In the genomic region with DNA sequence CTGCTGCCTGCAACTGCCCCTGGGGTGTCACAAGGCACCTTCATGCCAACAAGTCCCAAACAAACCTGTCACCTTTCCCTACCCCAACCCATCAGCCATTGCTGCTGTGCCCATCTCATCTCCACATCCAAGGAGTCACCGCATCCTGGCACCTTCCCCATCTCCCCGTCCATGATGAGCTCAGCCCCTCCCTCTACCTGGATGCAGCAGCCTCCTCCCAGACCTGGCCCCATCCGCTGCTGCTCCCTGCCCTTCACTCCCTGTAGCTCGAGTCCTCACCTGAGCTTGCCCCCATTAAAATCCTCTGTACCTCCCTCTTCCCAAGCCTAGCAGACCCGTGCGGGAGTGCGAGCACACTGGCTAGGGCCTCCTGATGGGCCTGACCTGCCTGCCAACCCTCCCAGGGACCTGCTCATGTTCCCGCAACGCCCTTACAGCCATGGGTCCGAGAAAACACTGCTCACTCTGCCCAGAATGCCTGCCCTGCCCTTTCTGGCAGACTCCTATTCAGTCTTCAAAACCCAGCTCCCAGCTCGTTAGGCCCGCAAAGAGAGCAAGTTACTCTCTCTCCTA, we compare ENCODE assay signal across 27 cellular contexts.
DNase-seq lines count a peak whose midpoint lies in the region; ATAC-seq, FAIRE-seq and TF ChIP-seq lines count a peak whose summit lies in the region.
"Had no signal": no experiment of that assay in that cellular context is flagged by ENCODE, and none has a peak within 500 bp of the region (broad histone marks: within the 10 kb centered on the region; RNA-seq: fewer than 3 reads in every experiment).

No MANE protein-coding gene starts in this region.

- no peak overlapping the region for H3K4ac ChIP-seq in H1 (replicated peaks; ENCODE audit: insufficient read length, low read depth, low read length)

- no peaks in the 10 kb centered on the region for H3K27me3 ChIP-seq in right atrium auricular region
- H3K27me3 ChIP-seq in H1 (replicated peaks in 1 of 4; ENCODE audit: control insufficient read depth in 3 of 4, extremely low read depth in 1 of 4, insufficient read depth in 3 of 4, low read length in 3 of 4): no peaks in the 10 kb centered on the region
- no peaks in the 10 kb centered on the region for H3K27me3 ChIP-seq in osteoblast (ENCODE audit: insufficient read depth, low read length)
- no peaks in the 10 kb centered on the region for H3K27me3 ChIP-seq in upper lobe of right lung
- H3K27me3 ChIP-seq: ascending aorta, BE2C had no signal

- no peak for TF ChIP-seq EP300 in H1 (IDR thresholded peaks at IDR 0.05; ENCODE audit: borderline replicate concordance in 1 of 2, low read depth in 2 of 2, low read length in 2 of 2)

- no peak for TF ChIP-seq POLR2A in H1 (IDR thresholded peaks at IDR 0.05; ENCODE audit: control extremely low read depth in 1 of 2, low read depth in 2 of 2, low read length in 2 of 2)

- no peaks in the 10 kb centered on the region for H3K36me3 ChIP-seq in right atrium auricular region
- H3K36me3 ChIP-seq in H1 (ENCODE audit: control insufficient read depth in 2 of 4, insufficient read depth in 4 of 4, low read length in 3 of 4): no peaks in the 10 kb centered on the region; a peak in 1 of 8 replicates
- H3K36me3 ChIP-seq in osteoblast (ENCODE audit: insufficient read depth, low read length): peaks cover 36% of the 10 kb centered on the region
- H3K36me3 ChIP-seq in upper lobe of right lung: no peaks in the 10 kb centered on the region
- H3K36me3 ChIP-seq: ascending aorta, BE2C, left lung, thoracic aorta had no signal

- no peaks in the 10 kb centered on the region for H3K23me2 ChIP-seq in H1 (ENCODE audit: low read depth, low read length)

- DNase-seq in right atrium auricular region (ENCODE audit: low spot score) (peak; percentile 34), Right ventricle myocardium inferior (ENCODE audit: missing footprints) (no peak), H1 (ENCODE audit: low read depth in 1 of 2, low spot score in 2 of 2) (no peak), osteoblast (ENCODE audit: insufficient read length, low spot score, missing footprints) (peak; percentile 80), upper lobe of right lung (peak; percentile 38)
- DNase-seq: activated CD4-positive, alpha-beta memory T cell treated with anti-CD3 and anti-CD28 coated beads for 36 hours; activated CD4-positive, alpha-beta T cell treated with anti-CD3 and anti-CD28 coated beads for 1 hour; BE2C; CD8-positive, alpha-beta T cell; cortex of kidney; DMS 273 treated with DMSO at 0.1 percent for 48 hours; effector memory CD4-positive, alpha-beta T cell; immature natural killer cell; Kasumi-1; NCI-H1417; NCI-H2029 treated with DMSO at 0.1 percent for 48 hours; NCI-H524 treated with DMSO at 0.1 percent for 48 hours; PC-3; psoas muscle; SHP77 had no signal

- 87% methylated on average over 12 of the region's 12 CpGs; no CpG with 5 or more reads in 1 of the 2 experiments for whole genome bisulfite sequencing in H1 (ENCODE audit: extremely low coverage in 1 of 2, insufficient coverage in 1 of 2, insufficient read length in 1 of 2, insufficient replicate concordance in 2 of 2, low coverage in 1 of 2, low lambda C conversion rate in 2 of 2, missing lambda C conversion rate in 1 of 2), 2 experiments

- ATAC-seq in Right ventricle myocardium inferior (no peak), upper lobe of right lung (no peak), GM18867 (IDR thresholded peaks at IDR 0.05; ENCODE audit: unreplicated experiment) (no peak), GM19455 (IDR thresholded peaks at IDR 0.05; ENCODE audit: unreplicated experiment) (no peak)
- ATAC-seq: CD8-positive, alpha-beta T cell; GM12878; left lung; PC-3; psoas muscle; stimulated activated effector memory CD8-positive, alpha-beta T cell treated with anti-CD3 and anti-CD28 coated beads, Interleukin-12 subunit alpha, Interleukin-12 subunit beta, amount 100 ng/mL, for 72 hours had no signal

- no peaks in the 10 kb centered on the region for H3K79me1 ChIP-seq in H1 (ENCODE audit: low read depth, low read length)

- no peak overlapping the region for H2AK5ac ChIP-seq in H1 (ENCODE audit: low read depth, low read length)

- no peak overlapping the region for H4K8ac ChIP-seq in H1 (ENCODE audit: extremely low read depth, insufficient read depth, low read length)

- H4K91ac ChIP-seq in H1 (replicated peaks; ENCODE audit: insufficient read length, low read length): no peak overlapping the region

- no peak overlapping the region for H3K23ac ChIP-seq in H1 (ENCODE audit: insufficient read length)

- H2BK120ac ChIP-seq in H1 (replicated peaks; ENCODE audit: low read depth, low read length): no peak overlapping the region

- no peak overlapping the region for H3K14ac ChIP-seq in H1 (ENCODE audit: insufficient read length)

- H2AFZ ChIP-seq in H1 (ENCODE audit: low read length) (no peak overlapping the region), osteoblast (ENCODE audit: low read length) (no peak overlapping the region)

- no peak overlapping the region for H3K18ac ChIP-seq in H1 (ENCODE audit: extremely low read depth, low read length)

- H3K56ac ChIP-seq in H1 (replicated peaks; ENCODE audit: insufficient read length, low read depth, low read length): no peak overlapping the region

- H3K4me1 ChIP-seq in right atrium auricular region (no peaks in the 10 kb centered on the region), H1 (replicated peaks in 1 of 4; ENCODE audit: control insufficient read depth in 3 of 4, insufficient read depth in 4 of 4, low read length in 3 of 4) (no peaks in the 10 kb centered on the region; a peak in 2 of 7 replicates), osteoblast (ENCODE audit: insufficient read depth, low read length) (no peaks in the 10 kb centered on the region), upper lobe of right lung (no peaks in the 10 kb centered on the region)
- H3K4me1 ChIP-seq: ascending aorta, BE2C, left lung, psoas muscle had no signal

- H2BK5ac ChIP-seq in H1 (ENCODE audit: low read depth, low read length): 0 out of 2 replicates have a peak overlapping the region, but pooled peaks have one; percentile 23

- FAIRE-seq in H1 (lab: Jason Lieb, UNC): no peak
- FAIRE-seq: GM12878 had no signal

- no peak overlapping the region for H4K5ac ChIP-seq in H1 (ENCODE audit: insufficient read length, low read depth, low read length)

- TF ChIP-seq CTCF in right atrium auricular region (IDR thresholded peaks at IDR 0.05) (no peak), H1 (IDR thresholded peaks at IDR 0.05; ENCODE audit: control extremely low read depth in 1 of 3, insufficient read depth in 1 of 3, low read depth in 1 of 3, low read length in 3 of 3) (no peak), osteoblast (IDR thresholded peaks at IDR 0.05; ENCODE audit: extremely low read depth, low read depth, low read length) (no peak), upper lobe of right lung (IDR thresholded peaks at IDR 0.05) (no peak)

- no peak overlapping the region for H3K4me2 ChIP-seq in H1 (ENCODE audit: insufficient read depth in 1 of 2, low read depth in 2 of 2, low read length in 2 of 2)
- H3K4me2 ChIP-seq in osteoblast (ENCODE audit: insufficient read depth, low read length): no peak overlapping the region

- H4K20me1 ChIP-seq in H1 (replicated peaks in 1 of 2; ENCODE audit: control insufficient read depth in 1 of 2, insufficient read depth in 2 of 2, low read length in 2 of 2) (no peaks in the 10 kb centered on the region), osteoblast (ENCODE audit: insufficient read depth, low read length) (peaks cover 55% of the 10 kb centered on the region)

- POLR2A ChIA-PET in H1 (lab: Charles Lee; ENCODE audit: partially characterized antibody): no interaction called here

- CTCF ChIA-PET in H1 (lab: Charles Lee; ENCODE audit: partially characterized antibody): interaction anchor here (0.9 to 1.9 kb wide), 5 partner anchors 16 to 67 kb away, joined by 3 to 4 read pairs (median 3); no protein-coding TSS in a partner anchor

- H2BK20ac ChIP-seq in H1 (ENCODE audit: low read length): no peak overlapping the region

- no peak overlapping the region for H2BK12ac ChIP-seq in H1 (ENCODE audit: low read depth, low read length)

- H3K79me2 ChIP-seq in H1 (ENCODE audit: control insufficient read depth in 1 of 2, insufficient read depth in 2 of 2, low read length in 2 of 2) (no peaks in the 10 kb centered on the region), osteoblast (ENCODE audit: insufficient read depth, low read length) (peaks cover 92% of the 10 kb centered on the region)

- peaks cover 0 to 6% of the 10 kb centered on the region in 2 donors for H3K9me3 ChIP-seq in right atrium auricular region
- peaks cover 4% of the 10 kb centered on the region in 2 experiments; a peak in 1 of 4 replicates for H3K9me3 ChIP-seq in H1 (ENCODE audit: insufficient read depth in 2 of 2, low read depth in 1 of 2, low read length in 1 of 2)
- no peaks in the 10 kb centered on the region for H3K9me3 ChIP-seq in osteoblast (ENCODE audit: low read depth, low read length)
- peaks cover 3% of the 10 kb centered on the region for H3K9me3 ChIP-seq in upper lobe of right lung
- H3K9me3 ChIP-seq: ascending aorta, BE2C, thoracic aorta had no signal

- TF ChIP-seq RAD21 in H1 (IDR thresholded peaks at IDR 0.05 in 1 of 2, conservative IDR thresholded peaks at IDR 0.05 in 1 of 2; ENCODE audit: low read depth in 2 of 2, low read length in 2 of 2): no peak

- H3K4me3 ChIP-seq in right atrium auricular region (no peak overlapping the region), H1 (ENCODE audit: extremely low read depth in 1 of 4, insufficient read depth in 2 of 4, low read depth in 3 of 4, low read length in 4 of 4) (no peak overlapping the region), osteoblast (ENCODE audit: insufficient read depth, low read length) (no peak overlapping the region), upper lobe of right lung (no peak overlapping the region)
- H3K4me3 ChIP-seq: ascending aorta, GM12878, left lung, psoas muscle, thoracic aorta had no signal

- intact Hi-C loops in Right ventricle myocardium inferior (cut with DNase I) (no loop called here), upper lobe of right lung (cut with DNase I) (no loop called here)

- H2BK15ac ChIP-seq in H1 (ENCODE audit: low read length): no peak overlapping the region

- no peak overlapping the region for H3K27ac ChIP-seq in right atrium auricular region
- no peak overlapping the region for H3K27ac ChIP-seq in H1 (ENCODE audit: low read depth, low read length)
- no peak overlapping the region for H3K27ac ChIP-seq in osteoblast (ENCODE audit: low read depth, low read length)
- no peak overlapping the region for H3K27ac ChIP-seq in upper lobe of right lung
- H3K27ac ChIP-seq: ascending aorta, left lung, psoas muscle, thoracic aorta had no signal

- H3K9ac ChIP-seq in H1 (replicated peaks in 1 of 4; ENCODE audit: extremely low read depth in 1 of 4, low read depth in 3 of 4, low read length in 3 of 4): no peak overlapping the region

TF ChIP-seq in H1, 55 proteins besides CTCF, POLR2A, EP300 and RAD21 (continues in another document):
- no peak for TF ChIP-seq CHD1 (IDR thresholded peaks at IDR 0.05; ENCODE audit: low read depth, low read length)
- no peak for TF ChIP-seq POLR2AphosphoS5 (IDR thresholded peaks at IDR 0.05; ENCODE audit: low read depth, low read length)
- TF ChIP-seq ZNF274 (IDR thresholded peaks at IDR 0.05; ENCODE audit: borderline replicate concordance, extremely low read depth, low read length): no peak

Comparison
In these comparisons a context has a peak if more than half of its experiments do, and no peak if none do; other contexts are left out.
1. DNase-seq: peak in right atrium auricular region (single experiment), osteoblast (single experiment) and upper lobe of right lung (single experiment); none in Right ventricle myocardium inferior (single experiment) and H1 (0 of 2).